1 cellular context compared by ENCODE assay signal in the genomic region with DNA sequence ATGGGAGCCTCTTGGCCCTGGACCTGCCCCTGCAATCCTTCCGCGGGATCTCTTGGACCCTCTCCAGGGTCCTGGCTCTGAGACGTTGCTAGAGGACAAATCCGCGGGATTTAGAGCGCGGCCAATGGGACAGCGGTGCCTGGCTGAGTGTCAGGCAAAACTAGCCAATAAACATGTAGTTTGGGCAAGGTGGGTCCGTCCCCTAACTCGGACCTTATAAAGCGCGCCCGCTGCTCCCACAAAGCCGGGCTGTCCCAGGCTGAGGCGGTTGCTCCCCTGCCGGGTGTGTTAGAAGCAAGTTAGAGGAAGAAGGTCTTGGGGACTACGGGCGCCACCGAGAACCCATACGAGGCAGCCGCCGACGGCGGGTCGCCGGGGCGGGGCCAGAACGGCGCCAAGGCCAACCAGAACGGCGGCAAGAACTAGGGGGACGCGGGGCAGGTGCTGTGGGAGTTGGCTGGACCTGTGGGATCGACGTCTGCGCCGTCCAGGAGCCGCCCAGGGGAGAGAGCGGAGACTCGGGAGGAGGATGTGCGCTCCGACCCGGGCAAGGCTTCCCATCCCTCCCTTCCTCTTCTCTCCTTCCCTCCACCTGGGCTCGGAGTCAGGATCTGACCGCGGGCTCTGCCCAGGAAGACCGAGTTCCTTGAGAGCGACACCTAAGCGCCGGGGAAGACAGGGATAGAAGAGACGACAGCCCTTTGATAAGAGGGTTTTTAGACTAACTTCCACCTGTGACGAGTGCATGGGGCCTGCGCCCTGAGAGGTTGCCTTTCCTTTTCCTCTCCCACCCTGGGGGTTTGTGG.
TF ChIP-seq lines count a peak whose summit lies in the region.

No MANE protein-coding gene starts in this region.

TF ChIP-seq in HepG2, 621 proteins besides CTCF, POLR2A, EP300 and RAD21 (continued from another document and continues in another):
- TF ChIP-seq, protein P1, sequence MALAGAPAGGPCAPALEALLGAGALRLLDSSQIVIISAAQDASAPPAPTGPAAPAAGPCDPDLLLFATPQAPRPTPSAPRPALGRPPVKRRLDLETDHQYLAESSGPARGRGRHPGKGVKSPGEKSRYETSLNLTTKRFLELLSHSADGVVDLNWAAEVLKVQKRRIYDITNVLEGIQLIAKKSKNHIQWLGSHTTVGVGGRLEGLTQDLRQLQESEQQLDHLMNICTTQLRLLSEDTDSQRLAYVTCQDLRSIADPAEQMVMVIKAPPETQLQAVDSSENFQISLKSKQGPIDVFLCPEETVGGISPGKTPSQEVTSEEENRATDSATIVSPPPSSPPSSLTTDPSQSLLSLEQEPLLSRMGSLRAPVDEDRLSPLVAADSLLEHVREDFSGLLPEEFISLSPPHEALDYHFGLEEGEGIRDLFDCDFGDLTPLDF (CRISPR knock-in tag; IDR thresholded peaks at IDR 0.05): no peak
- TF ChIP-seq, protein P2, sequence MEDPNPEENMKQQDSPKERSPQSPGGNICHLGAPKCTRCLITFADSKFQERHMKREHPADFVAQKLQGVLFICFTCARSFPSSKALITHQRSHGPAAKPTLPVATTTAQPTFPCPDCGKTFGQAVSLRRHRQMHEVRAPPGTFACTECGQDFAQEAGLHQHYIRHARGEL (CRISPR knock-in tag; IDR thresholded peaks at IDR 0.05): no peak
- TF ChIP-seq ZNF790 (CRISPR knock-in tag; IDR thresholded peaks at IDR 0.05; ENCODE audit: borderline replicate concordance) (no peak; the same call in 1 of the 2 replicates), PCBP1 (IDR thresholded peaks at IDR 0.05; ENCODE audit: borderline replicate concordance, low read depth, low read length) (peak; percentile 84; the same call in 1 of the 2 replicates), TEAD2 (CRISPR knock-in tag; IDR thresholded peaks at IDR 0.05) (no peak), PHF8 (CRISPR knock-in tag; IDR thresholded peaks at IDR 0.05) (peak; percentile 75), HOXA3 (CRISPR knock-in tag; IDR thresholded peaks at IDR 0.05) (peak; percentile 11; the same call in 1 of the 2 replicates), ZNF773 (CRISPR knock-in tag; IDR thresholded peaks at IDR 0.05; ENCODE audit: borderline replicate concordance) (0 out of 2 replicates have a peak, but pooled peaks have one; percentile 76), ZNF678 (CRISPR knock-in tag; IDR thresholded peaks at IDR 0.05) (no peak), RFX5 (IDR thresholded peaks at IDR 0.05; ENCODE audit: low read depth, low read length) (0 out of 2 replicates have a peak, but pooled peaks have one; percentile 10), ZNF761 (CRISPR knock-in tag; conservative IDR thresholded peaks at IDR 0.05) (peak; percentile 45; the same call in 1 of the 2 replicates), ZNF501 (CRISPR knock-in tag; IDR thresholded peaks at IDR 0.05) (peak; percentile 95), ZNF224 (CRISPR knock-in tag; IDR thresholded peaks at IDR 0.05) (peak; percentile 59; the same call in 1 of the 2 replicates), ZSCAN21 (CRISPR knock-in tag; IDR thresholded peaks at IDR 0.05; ENCODE audit: borderline replicate concordance) (peak; percentile 69; the same call in 1 of the 2 replicates), ZNF616 (CRISPR knock-in tag; IDR thresholded peaks at IDR 0.05; ENCODE audit: low read depth) (no peak), ZNF333 (CRISPR knock-in tag; IDR thresholded peaks at IDR 0.05; ENCODE audit: borderline replicate concordance) (peak; percentile 47; the same call in 1 of the 2 replicates), KDM5B (CRISPR knock-in tag; IDR thresholded peaks at IDR 0.05; ENCODE audit: borderline replicate concordance) (peak; percentile 82; the same call in 1 of the 2 replicates), ZFP1 (CRISPR knock-in tag; IDR thresholded peaks at IDR 0.05) (0 out of 2 replicates have a peak, but pooled peaks have one; percentile 3), ZNF225 (CRISPR knock-in tag; IDR thresholded peaks at IDR 0.05) (peak; percentile 70; the same call in 1 of the 2 replicates), ZNF160 (CRISPR knock-in tag; IDR thresholded peaks at IDR 0.05) (peak; percentile 79), ZNF780A (CRISPR knock-in tag; IDR thresholded peaks at IDR 0.05) (no peak), MXI1 (IDR thresholded peaks at IDR 0.05; ENCODE audit: borderline replicate concordance, low read depth, low read length) (0 out of 3 replicates have a peak, but pooled peaks have one; percentile 32), FOSL2 (CRISPR knock-in tag; IDR thresholded peaks at IDR 0.05) (peak; percentile 46), ZSCAN31 (CRISPR knock-in tag; IDR thresholded peaks at IDR 0.05; ENCODE audit: low read depth) (peak; percentile 86), CHD2 (IDR thresholded peaks at IDR 0.05; ENCODE audit: low read depth, low read length) (peak; percentile 80), ARNT2 (CRISPR knock-in tag; IDR thresholded peaks at IDR 0.05; ENCODE audit: low read depth) (peak; percentile 80), SPEN (CRISPR knock-in tag; IDR thresholded peaks at IDR 0.05; ENCODE audit: low read depth) (peak; percentile 64), CBX2 (IDR thresholded peaks at IDR 0.05; ENCODE audit: low read depth, low read length) (no peak), CBX2 (CRISPR knock-in tag; IDR thresholded peaks at IDR 0.05; ENCODE audit: low read depth) (no peak), ZNF180 (CRISPR knock-in tag; IDR thresholded peaks at IDR 0.05; ENCODE audit: borderline replicate concordance, low read depth) (peak; percentile 71; the same call in 1 of the 2 replicates), AHR (CRISPR knock-in tag; IDR thresholded peaks at IDR 0.05) (peak; percentile 62; the same call in 1 of the 2 replicates), ZNF230 (CRISPR knock-in tag; IDR thresholded peaks at IDR 0.05) (peak; percentile 33), HNRNPK (IDR thresholded peaks at IDR 0.05; ENCODE audit: low read depth, low read length, poor library complexity, severe bottlenecking) (no peak), ZMYM4 (CRISPR knock-in tag; IDR thresholded peaks at IDR 0.05) (peak; percentile 100), ZNF547 (CRISPR knock-in tag; IDR thresholded peaks at IDR 0.05) (peak; percentile 94), ZNF709 (CRISPR knock-in tag; IDR thresholded peaks at IDR 0.05) (peak; percentile 86; the same call in 1 of the 2 replicates), DR1 (CRISPR knock-in tag; IDR thresholded peaks at IDR 0.05) (peak; percentile 98), TMF1 (CRISPR knock-in tag; IDR thresholded peaks at IDR 0.05; ENCODE audit: low read depth) (0 out of 2 replicates have a peak, but pooled peaks have one; percentile 21), ETV6 (CRISPR knock-in tag; conservative IDR thresholded peaks at IDR 0.05) (no peak), JUND (CRISPR knock-in tag; IDR thresholded peaks at IDR 0.05) (0 out of 2 replicates have a peak, but pooled peaks have one; percentile 6), ZSCAN30 (CRISPR knock-in tag; IDR thresholded peaks at IDR 0.05) (no peak)
- TF ChIP-seq, protein P3, sequence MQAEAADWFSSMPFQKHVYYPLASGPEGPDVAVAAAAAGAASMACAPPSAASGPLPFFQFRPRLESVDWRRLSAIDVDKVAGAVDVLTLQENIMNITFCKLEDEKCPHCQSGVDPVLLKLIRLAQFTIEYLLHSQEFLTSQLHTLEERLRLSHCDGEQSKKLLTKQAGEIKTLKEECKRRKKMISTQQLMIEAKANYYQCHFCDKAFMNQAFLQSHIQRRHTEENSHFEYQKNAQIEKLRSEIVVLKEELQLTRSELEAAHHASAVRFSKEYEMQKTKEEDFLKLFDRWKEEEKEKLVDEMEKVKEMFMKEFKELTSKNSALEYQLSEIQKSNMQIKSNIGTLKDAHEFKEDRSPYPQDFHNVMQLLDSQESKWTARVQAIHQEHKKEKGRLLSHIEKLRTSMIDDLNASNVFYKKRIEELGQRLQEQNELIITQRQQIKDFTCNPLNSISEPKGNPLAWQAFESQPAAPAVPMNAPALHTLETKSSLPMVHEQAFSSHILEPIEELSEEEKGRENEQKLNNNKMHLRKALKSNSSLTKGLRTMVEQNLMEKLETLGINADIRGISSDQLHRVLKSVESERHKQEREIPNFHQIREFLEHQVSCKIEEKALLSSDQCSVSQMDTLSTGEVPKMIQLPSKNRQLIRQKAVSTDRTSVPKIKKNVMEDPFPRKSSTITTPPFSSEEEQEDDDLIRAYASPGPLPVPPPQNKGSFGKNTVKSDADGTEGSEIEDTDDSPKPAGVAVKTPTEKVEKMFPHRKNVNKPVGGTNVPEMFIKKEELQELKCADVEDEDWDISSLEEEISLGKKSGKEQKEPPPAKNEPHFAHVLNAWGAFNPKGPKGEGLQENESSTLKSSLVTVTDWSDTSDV (CRISPR knock-in tag; IDR thresholded peaks at IDR 0.05): peak; percentile 60
- TF ChIP-seq, protein P4, sequence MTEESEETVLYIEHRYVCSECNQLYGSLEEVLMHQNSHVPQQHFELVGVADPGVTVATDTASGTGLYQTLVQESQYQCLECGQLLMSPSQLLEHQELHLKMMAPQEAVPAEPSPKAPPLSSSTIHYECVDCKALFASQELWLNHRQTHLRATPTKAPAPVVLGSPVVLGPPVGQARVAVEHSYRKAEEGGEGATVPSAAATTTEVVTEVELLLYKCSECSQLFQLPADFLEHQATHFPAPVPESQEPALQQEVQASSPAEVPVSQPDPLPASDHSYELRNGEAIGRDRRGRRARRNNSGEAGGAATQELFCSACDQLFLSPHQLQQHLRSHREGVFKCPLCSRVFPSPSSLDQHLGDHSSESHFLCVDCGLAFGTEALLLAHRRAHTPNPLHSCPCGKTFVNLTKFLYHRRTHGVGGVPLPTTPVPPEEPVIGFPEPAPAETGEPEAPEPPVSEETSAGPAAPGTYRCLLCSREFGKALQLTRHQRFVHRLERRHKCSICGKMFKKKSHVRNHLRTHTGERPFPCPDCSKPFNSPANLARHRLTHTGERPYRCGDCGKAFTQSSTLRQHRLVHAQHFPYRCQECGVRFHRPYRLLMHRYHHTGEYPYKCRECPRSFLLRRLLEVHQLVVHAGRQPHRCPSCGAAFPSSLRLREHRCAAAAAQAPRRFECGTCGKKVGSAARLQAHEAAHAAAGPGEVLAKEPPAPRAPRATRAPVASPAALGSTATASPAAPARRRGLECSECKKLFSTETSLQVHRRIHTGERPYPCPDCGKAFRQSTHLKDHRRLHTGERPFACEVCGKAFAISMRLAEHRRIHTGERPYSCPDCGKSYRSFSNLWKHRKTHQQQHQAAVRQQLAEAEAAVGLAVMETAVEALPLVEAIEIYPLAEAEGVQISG (CRISPR knock-in tag; IDR thresholded peaks at IDR 0.05): peak; percentile 58
- TF ChIP-seq, protein P5, sequence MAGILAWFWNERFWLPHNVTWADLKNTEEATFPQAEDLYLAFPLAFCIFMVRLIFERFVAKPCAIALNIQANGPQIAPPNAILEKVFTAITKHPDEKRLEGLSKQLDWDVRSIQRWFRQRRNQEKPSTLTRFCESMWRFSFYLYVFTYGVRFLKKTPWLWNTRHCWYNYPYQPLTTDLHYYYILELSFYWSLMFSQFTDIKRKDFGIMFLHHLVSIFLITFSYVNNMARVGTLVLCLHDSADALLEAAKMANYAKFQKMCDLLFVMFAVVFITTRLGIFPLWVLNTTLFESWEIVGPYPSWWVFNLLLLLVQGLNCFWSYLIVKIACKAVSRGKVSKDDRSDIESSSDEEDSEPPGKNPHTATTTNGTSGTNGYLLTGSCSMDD (CRISPR knock-in tag; IDR thresholded peaks at IDR 0.05): peak; percentile 47; the same call in 1 of the 2 replicates
- TF ChIP-seq, protein P6, sequence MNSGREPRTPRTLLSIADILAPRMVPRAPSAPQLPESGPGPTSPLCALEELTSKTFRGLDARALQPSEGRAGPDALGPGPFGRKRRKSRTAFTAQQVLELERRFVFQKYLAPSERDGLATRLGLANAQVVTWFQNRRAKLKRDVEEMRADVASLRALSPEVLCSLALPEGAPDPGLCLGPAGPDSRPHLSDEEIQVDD (CRISPR knock-in tag; IDR thresholded peaks at IDR 0.05; ENCODE audit: borderline replicate concordance): 0 out of 2 replicates have a peak, but pooled peaks have one; percentile 18
- TF ChIP-seq, protein P7, sequence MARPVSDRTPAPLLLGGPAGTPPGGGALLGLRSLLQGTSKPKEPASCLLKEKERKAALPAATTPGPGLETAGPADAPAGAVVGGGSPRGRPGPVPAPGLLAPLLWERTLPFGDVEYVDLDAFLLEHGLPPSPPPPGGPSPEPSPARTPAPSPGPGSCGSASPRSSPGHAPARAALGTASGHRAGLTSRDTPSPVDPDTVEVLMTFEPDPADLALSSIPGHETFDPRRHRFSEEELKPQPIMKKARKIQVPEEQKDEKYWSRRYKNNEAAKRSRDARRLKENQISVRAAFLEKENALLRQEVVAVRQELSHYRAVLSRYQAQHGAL (CRISPR knock-in tag; IDR thresholded peaks at IDR 0.05; ENCODE audit: not compliant biosample characterization): no peak
- TF ChIP-seq, protein P8, sequence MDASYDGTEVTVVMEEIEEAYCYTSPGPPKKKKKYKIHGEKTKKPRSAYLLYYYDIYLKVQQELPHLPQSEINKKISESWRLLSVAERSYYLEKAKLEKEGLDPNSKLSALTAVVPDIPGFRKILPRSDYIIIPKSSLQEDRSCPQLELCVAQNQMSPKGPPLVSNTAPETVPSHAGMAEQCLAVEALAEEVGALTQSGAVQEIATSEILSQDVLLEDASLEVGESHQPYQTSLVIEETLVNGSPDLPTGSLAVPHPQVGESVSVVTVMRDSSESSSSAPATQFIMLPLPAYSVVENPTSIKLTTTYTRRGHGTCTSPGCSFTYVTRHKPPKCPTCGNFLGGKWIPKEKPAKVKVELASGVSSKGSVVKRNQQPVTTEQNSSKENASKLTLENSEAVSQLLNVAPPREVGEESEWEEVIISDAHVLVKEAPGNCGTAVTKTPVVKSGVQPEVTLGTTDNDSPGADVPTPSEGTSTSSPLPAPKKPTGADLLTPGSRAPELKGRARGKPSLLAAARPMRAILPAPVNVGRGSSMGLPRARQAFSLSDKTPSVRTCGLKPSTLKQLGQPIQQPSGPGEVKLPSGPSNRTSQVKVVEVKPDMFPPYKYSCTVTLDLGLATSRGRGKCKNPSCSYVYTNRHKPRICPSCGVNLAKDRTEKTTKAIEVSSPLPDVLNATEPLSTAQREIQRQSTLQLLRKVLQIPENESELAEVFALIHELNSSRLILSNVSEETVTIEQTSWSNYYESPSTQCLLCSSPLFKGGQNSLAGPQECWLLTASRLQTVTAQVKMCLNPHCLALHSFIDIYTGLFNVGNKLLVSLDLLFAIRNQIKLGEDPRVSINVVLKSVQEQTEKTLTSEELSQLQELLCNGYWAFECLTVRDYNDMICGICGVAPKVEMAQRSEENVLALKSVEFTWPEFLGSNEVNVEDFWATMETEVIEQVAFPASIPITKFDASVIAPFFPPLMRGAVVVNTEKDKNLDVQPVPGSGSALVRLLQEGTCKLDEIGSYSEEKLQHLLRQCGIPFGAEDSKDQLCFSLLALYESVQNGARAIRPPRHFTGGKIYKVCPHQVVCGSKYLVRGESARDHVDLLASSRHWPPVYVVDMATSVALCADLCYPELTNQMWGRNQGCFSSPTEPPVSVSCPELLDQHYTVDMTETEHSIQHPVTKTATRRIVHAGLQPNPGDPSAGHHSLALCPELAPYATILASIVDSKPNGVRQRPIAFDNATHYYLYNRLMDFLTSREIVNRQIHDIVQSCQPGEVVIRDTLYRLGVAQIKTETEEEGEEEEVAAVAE (CRISPR knock-in tag; IDR thresholded peaks at IDR 0.05; ENCODE audit: borderline replicate concordance): 0 out of 2 replicates have a peak, but pooled peaks have one; percentile 41
- TF ChIP-seq, protein P9, sequence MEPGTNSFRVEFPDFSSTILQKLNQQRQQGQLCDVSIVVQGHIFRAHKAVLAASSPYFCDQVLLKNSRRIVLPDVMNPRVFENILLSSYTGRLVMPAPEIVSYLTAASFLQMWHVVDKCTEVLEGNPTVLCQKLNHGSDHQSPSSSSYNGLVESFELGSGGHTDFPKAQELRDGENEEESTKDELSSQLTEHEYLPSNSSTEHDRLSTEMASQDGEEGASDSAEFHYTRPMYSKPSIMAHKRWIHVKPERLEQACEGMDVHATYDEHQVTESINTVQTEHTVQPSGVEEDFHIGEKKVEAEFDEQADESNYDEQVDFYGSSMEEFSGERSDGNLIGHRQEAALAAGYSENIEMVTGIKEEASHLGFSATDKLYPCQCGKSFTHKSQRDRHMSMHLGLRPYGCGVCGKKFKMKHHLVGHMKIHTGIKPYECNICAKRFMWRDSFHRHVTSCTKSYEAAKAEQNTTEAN (CRISPR knock-in tag; conservative IDR thresholded peaks at IDR 0.05): 0 out of 2 replicates have a peak, but pooled peaks have one; percentile 27
